11 cellular contexts compared by ENCODE assay signal in the genomic region with DNA sequence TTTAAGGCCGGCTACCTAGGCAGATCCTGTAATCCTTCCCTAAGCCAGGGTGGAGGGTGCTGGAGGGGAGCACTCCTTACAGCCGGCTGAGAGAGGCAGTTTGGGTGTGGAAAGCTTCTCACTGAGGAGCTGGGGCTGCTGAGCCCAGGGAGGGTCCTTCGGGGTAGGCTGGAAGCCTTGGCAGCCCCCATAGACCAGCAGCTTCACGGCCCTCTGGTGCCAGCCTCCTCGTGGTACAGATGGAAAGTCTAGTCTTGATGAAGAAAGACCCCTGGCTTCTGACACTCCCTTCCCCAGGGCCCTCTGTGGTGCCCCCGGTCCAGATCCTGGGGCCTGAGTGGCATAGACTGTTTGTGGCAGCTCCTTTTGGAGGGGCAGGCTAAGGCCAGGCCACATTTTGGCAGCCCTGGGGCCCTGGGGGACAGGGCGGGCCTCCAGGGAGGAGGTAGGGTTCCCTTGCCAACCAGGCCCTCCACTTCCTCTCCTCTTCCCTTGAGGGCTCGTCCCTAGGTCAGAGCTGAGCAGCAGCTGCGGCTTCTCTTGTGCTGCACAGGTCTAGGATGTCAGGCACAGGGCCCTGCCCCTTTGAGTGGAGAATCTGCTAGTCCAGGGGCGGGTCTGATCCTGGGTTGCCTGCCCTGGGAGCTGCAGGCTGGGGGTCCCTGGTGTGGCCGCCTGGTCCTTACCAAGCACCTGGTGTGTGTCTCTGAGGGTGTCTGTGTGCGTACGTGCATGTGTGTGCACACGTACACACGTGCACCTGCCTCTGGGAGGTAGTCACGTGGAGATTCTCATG. TPM values are rescaled to one million over a fixed set of nuclear protein-coding genes. Genes with fewer than 3 reads are reported as not detected.
DNase-seq lines count a peak whose midpoint lies in the region; ATAC-seq, FAIRE-seq and TF ChIP-seq lines count a peak whose summit lies in the region.
"Had no signal": no experiment of that assay in that cellular context is flagged by ENCODE, and none has a peak within 500 bp of the region (broad histone marks: within the 10 kb centered on the region; RNA-seq: fewer than 3 reads in every experiment).

No MANE protein-coding gene starts in this region.

- in situ Hi-C loops in brain microvascular endothelial cell (cut with HindIII; ENCODE audit: low pct_ligation_motif_present, low sequenced_read_pairs): no loop called here

- ATAC-seq in activated T-cell treated with anti-CD3 and anti-CD28 coated beads, Interleukin-2, amount 50 U/mL, for 4 hours: no peak

- TF ChIP-seq CTCF in brain microvascular endothelial cell (IDR thresholded peaks at IDR 0.05; ENCODE audit: low read depth, low read length, missing control alignments): no peak

- no peak for DNase-seq in activated T-cell treated with anti-CD3 and anti-CD28 coated beads, Interleukin-2, amount 50 U/mL, for 4 hours
- DNase-seq in activated T-cell treated with anti-CD3 and anti-CD28 coated beads for 4 hours (no peak), NCI-H2107 treated with DMSO at 0.1 percent for 48 hours (lab: John Stamatoyannopoulos, UW; ENCODE audit: unreplicated experiment) (peak; percentile 84), ecto neural progenitor cell (ENCODE audit: low spot score) (peak; percentile 48), substantia nigra (lab: John Stamatoyannopoulos, UW) (no peak), brain microvascular endothelial cell (no peak), H4 (ENCODE audit: low spot score) (no peak), GM12892 (ENCODE audit: insufficient read length) (no peak)
- DNase-seq: colonic mucosa had no signal

- no peak for TF ChIP-seq POLR2A in GM12892 (IDR thresholded peaks at IDR 0.05; ENCODE audit: low read depth, low read length)

- H3K4me3 ChIP-seq in brain microvascular endothelial cell (ENCODE audit: low read depth, low read length): no peak overlapping the region
- H3K4me3 ChIP-seq: colonic mucosa had no signal

- H3K27me3 ChIP-seq in brain microvascular endothelial cell (replicated peaks): no peaks in the 10 kb centered on the region
- H3K27me3 ChIP-seq: colonic mucosa had no signal

- H3K9me3 Mint-ChIP-seq in activated T-cell treated with anti-CD3 and anti-CD28 coated beads, Interleukin-2, amount 50 U/mL, for 4 hours: no peaks in the 10 kb centered on the region

- H3K4me3 Mint-ChIP-seq in activated T-cell treated with anti-CD3 and anti-CD28 coated beads, Interleukin-2, amount 50 U/mL, for 4 hours: peak overlapping the region; percentile 19

- no peak for FAIRE-seq in GM12892 (lab: Jason Lieb, UNC)
- FAIRE-seq: D721Med had no signal

- H3K27ac ChIP-seq in substantia nigra (ENCODE audit: low read depth, low read length, poor library complexity, severe bottlenecking) (peak overlapping the region; percentile 80), brain microvascular endothelial cell (no peak overlapping the region)
- H3K27ac ChIP-seq: colonic mucosa had no signal

- H3K4me1 Mint-ChIP-seq in activated T-cell treated with anti-CD3 and anti-CD28 coated beads, Interleukin-2, amount 50 U/mL, for 4 hours (ENCODE audit: low read depth): peaks cover 38% of the 10 kb centered on the region

- peaks cover 18% of the 10 kb centered on the region for H3K36me3 Mint-ChIP-seq in activated T-cell treated with anti-CD3 and anti-CD28 coated beads, Interleukin-2, amount 50 U/mL, for 4 hours (ENCODE audit: insufficient read depth)

- H3K36me3 ChIP-seq in brain microvascular endothelial cell (replicated peaks): peaks cover 35% of the 10 kb centered on the region
- H3K36me3 ChIP-seq: colonic mucosa had no signal

- H3K27me3 Mint-ChIP-seq in activated T-cell treated with anti-CD3 and anti-CD28 coated beads, Interleukin-2, amount 50 U/mL, for 4 hours (ENCODE audit: low read depth): no peaks in the 10 kb centered on the region

RNA-seq across cellular contexts. Expression of a gene that starts 4.8 kb away (rescaled TPM):
- 100 to 1,000 TPM; 150 to 165 (median 151) TPM for total RNA-seq in activated T-cell treated with anti-CD3 and anti-CD28 coated beads, Interleukin-2, amount 50 U/mL, for 4 hours
- 37.0 and 41.6 TPM in 2 replicates for total RNA-seq in H4 (2014; rRNA removed; shearing (Covaris generic))
- polyA plus RNA-seq in GM12892 (2012; ENCODE audit: missing spikeins): 28.2 TPM

RNA-seq across cellular contexts. Expression of a gene that starts 5.0 kb away (rescaled TPM):
- 1 to 10 TPM in 1 of 3 donors, under 1 TPM in 2; 0.19 to 1.1 (median 0.24) TPM for total RNA-seq in activated T-cell treated with anti-CD3 and anti-CD28 coated beads, Interleukin-2, amount 50 U/mL, for 4 hours
- total RNA-seq in H4 (2014; rRNA removed; shearing (Covaris generic)): 0.46 TPM in 1 of 2 replicates, not detected in the other
- 0.21 TPM for polyA plus RNA-seq in GM12892 (2012; ENCODE audit: missing spikeins)
- total RNA-seq: subcutaneous adipose tissue had no signal

RNA-seq across cellular contexts. Expression of a gene that starts 31.5 kb away (rescaled TPM):
- total RNA-seq in activated T-cell treated with anti-CD3 and anti-CD28 coated beads, Interleukin-2, amount 50 U/mL, for 4 hours: 1 to 10 TPM; 3.7 to 6.9 (median 4.1) TPM
- 15.9 and 27.2 TPM in 2 replicates for total RNA-seq in H4 (2014; rRNA removed; shearing (Covaris generic))
- polyA plus RNA-seq in GM12892 (2012; ENCODE audit: missing spikeins): 18.4 TPM

RNA-seq across cellular contexts. Expression of a gene that starts 43.4 kb away (rescaled TPM):
- total RNA-seq in activated T-cell treated with anti-CD3 and anti-CD28 coated beads, Interleukin-2, amount 50 U/mL, for 4 hours: 1 to 10 TPM; 4.0 to 5.3 (median 4.4) TPM
- total RNA-seq in H4 (2014; rRNA removed; shearing (Covaris generic)): 1.6 and 4.6 TPM in 2 replicates
- 27.1 TPM for polyA plus RNA-seq in GM12892 (2012; ENCODE audit: missing spikeins)

Comparison
In these comparisons a context has a peak if more than half of its experiments do, and no peak if none do; other contexts are left out.
1. DNase-seq: peak in NCI-H2107 treated with DMSO at 0.1 percent for 48 hours (single experiment) and ecto neural progenitor cell (single experiment); none in activated T-cell treated with anti-CD3 and anti-CD28 coated beads, Interleukin-2, amount 50 U/mL, for 4 hours (single experiment), activated T-cell treated with anti-CD3 and anti-CD28 coated beads for 4 hours (single experiment), substantia nigra (0 of 49), brain microvascular endothelial cell (single experiment), H4 (single experiment) and GM12892 (single experiment).